13 cellular contexts compared by ENCODE assay signal in genomic region chr11:33732176-33732575, GRCh38. TPM values are rescaled to one million over a fixed set of nuclear protein-coding genes. Genes with fewer than 3 reads are reported as not detected.
DNase-seq lines count a peak whose midpoint lies in the region; ATAC-seq, FAIRE-seq and TF ChIP-seq lines count a peak whose summit lies in the region.
"Had no signal": no experiment of that assay in that cellular context is flagged by ENCODE, and none has a peak within 500 bp of the region (broad histone marks: within the 10 kb centered on the region; RNA-seq: fewer than 3 reads in every experiment).

No MANE protein-coding gene starts in this region.

- H3K4me1 ChIP-seq in endothelial cell of umbilical vein (ENCODE audit: control insufficient read depth, extremely low read depth, insufficient read depth, low read length) (peaks cover 51% of the 10 kb centered on the region), stomach (peaks cover 28 to 73% (median 53%) of the 10 kb centered on the region in 4 donors), foreskin keratinocyte (peaks cover 62% of the 10 kb centered on the region)

- H3K9me1 ChIP-seq in endothelial cell of umbilical vein (replicated peaks; ENCODE audit: control insufficient read depth, extremely low read depth, insufficient read depth, low read length), result no peaks in the 10 kb centered on the region

- H3K79me2 ChIP-seq in endothelial cell of umbilical vein (ENCODE audit: control insufficient read depth, insufficient read depth, low read length), result peaks cover 88% of the 10 kb centered on the region

- no peak overlapping the region for H3K27ac Mint-ChIP-seq in activated naive CD4-positive, alpha-beta T cell treated with anti-CD3 and anti-CD28 coated beads, Interleukin-2, amount 50 U/mL, for 24 hours

- dilution Hi-C loops in endothelial cell of umbilical vein (cut with MboI; ENCODE audit: extremely low pct_ligation_motif_present, low sequenced_read_pairs), result no loop called here

- H3K4me2 ChIP-seq in endothelial cell of umbilical vein (ENCODE audit: insufficient read depth, low read length), result peak overlapping the region; percentile 99

- peaks cover 62% of the 10 kb centered on the region for H3K4me1 Mint-ChIP-seq in activated naive CD4-positive, alpha-beta T cell treated with anti-CD3 and anti-CD28 coated beads, Interleukin-2, amount 50 U/mL, for 24 hours

- TF ChIP-seq POLR2A in endothelial cell of umbilical vein (IDR thresholded peaks at IDR 0.05; ENCODE audit: low read depth, low read length) (no peak), stomach (IDR thresholded peaks at IDR 0.05) (no peak)

- peak overlapping the region; percentile 4 for H3K9ac ChIP-seq in endothelial cell of umbilical vein (replicated peaks; ENCODE audit: extremely low read depth, insufficient read depth, low read length)

- peaks cover 14% of the 10 kb centered on the region for H3K36me3 Mint-ChIP-seq in activated naive CD4-positive, alpha-beta T cell treated with anti-CD3 and anti-CD28 coated beads, Interleukin-2, amount 50 U/mL, for 24 hours
- H3K36me3 Mint-ChIP-seq: naive B cell had no signal

- no peak for DNase-seq in activated naive CD4-positive, alpha-beta T cell (lab: John Stamatoyannopoulos, UW)
- peak; percentile 62 for DNase-seq in OCI-M1 (lab: John Stamatoyannopoulos, UW)
- no peak for DNase-seq in endothelial cell of umbilical vein (ENCODE audit: low read depth, low spot score)
- DNase-seq in stomach, result no peak
- DNase-seq in foreskin keratinocyte, result no peak
- no peak for DNase-seq in DMS79 (lab: John Stamatoyannopoulos, UW)
- no peak for DNase-seq in islet precursor cell
- DNase-seq: activated effector memory CD4-positive, alpha-beta T cell treated with Interleukin-2 at 50 U/mL for 16 hours; naive B cell had no signal

- FAIRE-seq in endothelial cell of umbilical vein (lab: Jason Lieb, UNC), result no peak
- FAIRE-seq: G401.6 had no signal

- ATAC-seq in foreskin keratinocyte, result no peak

- POLR2A ChIA-PET in endothelial cell of umbilical vein (lab: Charles Lee), result no interaction called here

- H3K4me3 ChIP-seq in endothelial cell of umbilical vein (replicated peaks in 1 of 3; ENCODE audit: insufficient read depth in 1 of 3, low read depth in 1 of 3, low read length in 3 of 3) (peak overlapping the region in 2 of 3 experiments; percentile 51 to 95), stomach (peak overlapping the region in 1 of 4 donors; percentile 65)

- peak overlapping the region; percentile 42 for H3K4me3 Mint-ChIP-seq in activated naive CD4-positive, alpha-beta T cell treated with anti-CD3 and anti-CD28 coated beads, Interleukin-2, amount 50 U/mL, for 24 hours

- TF ChIP-seq CTCF in endothelial cell of umbilical vein (IDR thresholded peaks at IDR 0.05; ENCODE audit: extremely low read depth in 1 of 2, insufficient read depth in 1 of 2, low read depth in 1 of 2, low read length in 2 of 2) (no peak), stomach (IDR thresholded peaks at IDR 0.05) (no peak), foreskin keratinocyte (conservative IDR thresholded peaks at IDR 0.05) (no peak)

- no peak for TF ChIP-seq EP300 in stomach (IDR thresholded peaks at IDR 0.05)

- no TSS peak for BruUV-seq in endothelial cell of umbilical vein (replicated peaks; lab: Mats Ljungman, UMichigan)

- intact Hi-C loops in endothelial cell of umbilical vein (cut with micrococcal nuclease) (no loop called here), stomach (cut with DNase I; ENCODE audit: low total_unique reads) (no loop called here)

- H3K9me3 ChIP-seq in endothelial cell of umbilical vein (replicated peaks; ENCODE audit: control insufficient read depth, insufficient read depth, low read length) (no peaks in the 10 kb centered on the region), stomach (no peaks in the 10 kb centered on the region)

- H4K20me1 ChIP-seq in endothelial cell of umbilical vein (replicated peaks; ENCODE audit: control insufficient read depth, extremely low read depth, insufficient read depth, low read length), result peaks cover 3% of the 10 kb centered on the region

- H3K27me3 Mint-ChIP-seq in activated naive CD4-positive, alpha-beta T cell treated with anti-CD3 and anti-CD28 coated beads, Interleukin-2, amount 50 U/mL, for 24 hours, result no peaks in the 10 kb centered on the region
- H3K27me3 Mint-ChIP-seq: naive B cell had no signal

- CTCF ChIA-PET in endothelial cell of umbilical vein (lab: Charles Lee), result interaction anchor here (1.0 to 4.0 kb wide), 4 partner anchors 10 to 42 kb away, joined by 3 to 32 read pairs (median 6); no protein-coding TSS in a partner anchor

- 74 to 86% (median 81%) methylated on average over 4 of the region's 4 CpGs for WGBS in stomach, 5 donors

- peaks cover 4% of the 10 kb centered on the region in 2 experiments for H3K36me3 ChIP-seq in endothelial cell of umbilical vein (ENCODE audit: control insufficient read depth in 2 of 2, extremely low read depth in 1 of 2, insufficient read depth in 2 of 2, low read length in 2 of 2)
- peaks cover 0 to 22% (median 13%) of the 10 kb centered on the region in 4 donors for H3K36me3 ChIP-seq in stomach

- H3K9me3 Mint-ChIP-seq in activated naive CD4-positive, alpha-beta T cell treated with anti-CD3 and anti-CD28 coated beads, Interleukin-2, amount 50 U/mL, for 24 hours, result no peaks in the 10 kb centered on the region
- H3K9me3 Mint-ChIP-seq: naive B cell had no signal

- H3K27me3 ChIP-seq in endothelial cell of umbilical vein (ENCODE audit: control insufficient read depth in 2 of 2, insufficient read depth in 2 of 2, low read length in 2 of 2), result no peaks in the 10 kb centered on the region
- H3K27me3 ChIP-seq in stomach, result no peaks in the 10 kb centered on the region
- H3K27me3 ChIP-seq in foreskin keratinocyte, result no peaks in the 10 kb centered on the region

- H3K27ac ChIP-seq in endothelial cell of umbilical vein (ENCODE audit: insufficient read depth, low read depth, low read length) (peak overlapping the region; percentile 34), stomach (peak overlapping the region in 3 of 5 donors; percentile 51 to 97 (median 93)), foreskin keratinocyte (no peak overlapping the region)

- H2AFZ ChIP-seq in endothelial cell of umbilical vein (ENCODE audit: low read depth, low read length), result no peak overlapping the region

TF ChIP-seq in endothelial cell of umbilical vein, 7 proteins besides CTCF, POLR2A, EP300 and RAD21:
- TF ChIP-seq MYC (IDR thresholded peaks at IDR 0.05; ENCODE audit: low read depth, low read length), result no peak
- no peak for TF ChIP-seq MAX (IDR thresholded peaks at IDR 0.05; ENCODE audit: insufficient read depth, insufficient read length)
- no peak for TF ChIP-seq GATA2 (IDR thresholded peaks at IDR 0.05; ENCODE audit: insufficient read depth, insufficient read length, low read depth, low read length)
- TF ChIP-seq EZH2 (IDR thresholded peaks at IDR 0.05; ENCODE audit: borderline replicate concordance, low read depth, low read length, severe bottlenecking), result no peak
- no peak for TF ChIP-seq FOS (IDR thresholded peaks at IDR 0.05; ENCODE audit: borderline replicate concordance, insufficient read depth, low read length)
- TF ChIP-seq POLR2AphosphoS5 (IDR thresholded peaks at IDR 0.05; ENCODE audit: insufficient read depth, low read depth, low read length), result no peak
- no peak for TF ChIP-seq JUN (IDR thresholded peaks at IDR 0.05; ENCODE audit: borderline replicate concordance, insufficient read depth, insufficient read length, low read depth)

RNA-seq across cellular contexts. Expression of gene CD59, which starts 4.0 kb away (rescaled TPM):
- total RNA-seq in endothelial cell of umbilical vein, result 1,084 and 1,141 TPM in 2 replicates
- polyA plus RNA-seq in endothelial cell of umbilical vein, result 898 and 992 TPM in 2 replicates
- polyA plus RNA-seq in endothelial cell of umbilical vein (2011; cell fraction: cytosol; rRNA removed), result 1,189 and 1,210 TPM in 2 replicates
- polyA plus RNA-seq in endothelial cell of umbilical vein (2011; cell fraction: nucleus; rRNA removed), result 468 and 574 TPM in 2 replicates
- 1,678 and 2,079 TPM in 2 replicates for polyA plus RNA-seq in endothelial cell of umbilical vein (2012)
- polyA minus RNA-seq in endothelial cell of umbilical vein, result 1,358 and 1,650 TPM in 2 replicates
- 111 TPM for polyA minus RNA-seq in endothelial cell of umbilical vein (2011; cell fraction: cytosol; rRNA and poly(A)+ RNA removed)
- 286 and 554 TPM in 2 replicates for polyA minus RNA-seq in endothelial cell of umbilical vein (2011; cell fraction: nucleus; rRNA and poly(A)+ RNA removed)
- 100 to 1,000 TPM in 3 of 5 donors, 10 to 100 TPM in 1, 1 to 10 TPM in 1; 6.4 to 225 (median 111) TPM for total RNA-seq in stomach
- 100 to 1,000 TPM in 2 of 3 donors, 10 to 100 TPM in 1; 89.1 to 200 (median 166) TPM for polyA plus RNA-seq in stomach
- 670 and 816 TPM in 2 replicates for total RNA-seq in foreskin keratinocyte
- polyA plus RNA-seq in foreskin keratinocyte, result 645 and 724 TPM in 2 replicates

RNA-seq across cellular contexts. Expression of gene C11orf91, which starts 31.6 kb away (rescaled TPM):
- total RNA-seq in endothelial cell of umbilical vein (1.4 and 2.1 TPM in 2 replicates), stomach (not detected), foreskin keratinocyte (0.18 and 0.41 TPM in 2 replicates)
- polyA plus RNA-seq in endothelial cell of umbilical vein (0.21 and 0.94 TPM in 2 replicates), stomach (not detected), foreskin keratinocyte (0.20 and 0.50 TPM in 2 replicates)
- polyA plus RNA-seq in endothelial cell of umbilical vein (2011; cell fraction: cytosol; rRNA removed), result 0.12 TPM in 1 of 2 replicates, not detected in the other
- 0.36 and 0.84 TPM in 2 replicates for polyA plus RNA-seq in endothelial cell of umbilical vein (2011; cell fraction: nucleus; rRNA removed)
- polyA plus RNA-seq in endothelial cell of umbilical vein (2012), result 0.48 and 0.59 TPM in 2 replicates
- polyA minus RNA-seq in endothelial cell of umbilical vein, result not detected in 2 replicates
- not detected for polyA minus RNA-seq in endothelial cell of umbilical vein (2011; cell fraction: cytosol; rRNA and poly(A)+ RNA removed)
- 2.5 and 9.7 TPM in 2 replicates for polyA minus RNA-seq in endothelial cell of umbilical vein (2011; cell fraction: nucleus; rRNA and poly(A)+ RNA removed)
- total RNA-seq: dermis microvascular lymphatic vessel endothelial cell, urinary bladder had no signal
- polyA plus RNA-seq: urinary bladder had no signal

RNA-seq across cellular contexts. Expression of gene FBXO3, which starts 42.1 kb away (rescaled TPM):
- 20.8 and 23.1 TPM in 2 replicates for total RNA-seq in endothelial cell of umbilical vein
- polyA plus RNA-seq in endothelial cell of umbilical vein, result 14.9 and 18.0 TPM in 2 replicates
- 16.7 and 17.8 TPM in 2 replicates for polyA plus RNA-seq in endothelial cell of umbilical vein (2011; cell fraction: cytosol; rRNA removed)
- 22.7 and 32.5 TPM in 2 replicates for polyA plus RNA-seq in endothelial cell of umbilical vein (2011; cell fraction: nucleus; rRNA removed)
- polyA plus RNA-seq in endothelial cell of umbilical vein (2012), result 22.3 and 24.5 TPM in 2 replicates
- 21.8 and 28.2 TPM in 2 replicates for polyA minus RNA-seq in endothelial cell of umbilical vein
- polyA minus RNA-seq in endothelial cell of umbilical vein (2011; cell fraction: cytosol; rRNA and poly(A)+ RNA removed), result 18.0 TPM
- 21.4 and 32.4 TPM in 2 replicates for polyA minus RNA-seq in endothelial cell of umbilical vein (2011; cell fraction: nucleus; rRNA and poly(A)+ RNA removed)
- total RNA-seq in stomach, result 10 to 100 TPM in 4 of 5 donors, 1 to 10 TPM in 1; 4.9 to 63.0 (median 25.9) TPM
- polyA plus RNA-seq in stomach, result 10 to 100 TPM; 14.5 to 25.7 (median 16.2) TPM
- 34.0 and 34.9 TPM in 2 replicates for total RNA-seq in foreskin keratinocyte
- 14.5 and 15.5 TPM in 2 replicates for polyA plus RNA-seq in foreskin keratinocyte
